Comparison of ENCODE assay signal across 24 cellular contexts in genomic region chr1:75438355-75438754, GRCh38.
DNase-seq lines count a peak whose midpoint lies in the region; ATAC-seq and TF ChIP-seq lines count a peak whose summit lies in the region.
"Had no signal": no experiment of that assay in that cellular context is flagged by ENCODE, and none has a peak within 500 bp of the region (broad histone marks: within the 10 kb centered on the region; RNA-seq: fewer than 3 reads in every experiment).

No MANE protein-coding gene starts in this region.

- no peaks in the 10 kb centered on the region for H4K20me1 ChIP-seq in MM.1S (ENCODE audit: insufficient read depth, low read length)

- no peak for TF ChIP-seq POLR2A in tibial nerve (IDR thresholded peaks at IDR 0.05)

- DNase-seq in NOMO-1 treated with DMSO at 0.1 percent for 48 hours (lab: John Stamatoyannopoulos, UW; ENCODE audit: unreplicated experiment) (peak; percentile 31), NOMO-1 (lab: John Stamatoyannopoulos, UW; ENCODE audit: unreplicated experiment in 2 of 2) (no peak), MM.1S (peak; percentile 60), SKM-1 (lab: John Stamatoyannopoulos, UW; ENCODE audit: unreplicated experiment) (peak; percentile 6), tibial nerve (ENCODE audit: low spot score in 2 of 2) (no peak), NCI-H69 (lab: John Stamatoyannopoulos, UW) (no peak), NCI-H187 treated with DMSO at 0.1 percent for 48 hours (lab: John Stamatoyannopoulos, UW) (no peak)
- DNase-seq: activated B cell treated with CpG ODN at 0.5 μM for 24 hours; activated CD4-positive, alpha-beta memory T cell treated with anti-CD3 and anti-CD28 coated beads for 36 hours; activated gamma-delta T cell; activated T-cell treated with anti-CD3 and anti-CD28 coated beads for 4 hours; Caco-2; H9; hippocampal formation; NCI-H1694; NCI-H2227 treated with DMSO at 0.1 percent for 48 hours; posterior cingulate gyrus; SK-N-SH; T-helper 9 cell; trophoblast cell had no signal

- no peaks in the 10 kb centered on the region for H3K79me2 ChIP-seq in MM.1S (ENCODE audit: low read length)

- H3K4me2 ChIP-seq in MM.1S (ENCODE audit: low read depth, low read length): no peak overlapping the region
- H3K4me2 ChIP-seq: SK-N-SH had no signal

- H3F3A ChIP-seq in MM.1S (ENCODE audit: insufficient read depth, low read length): no peaks in the 10 kb centered on the region

- TF ChIP-seq EP300 in tibial nerve (IDR thresholded peaks at IDR 0.05): no peak

- no peak for ATAC-seq in GM21717 (IDR thresholded peaks at IDR 0.05; ENCODE audit: unreplicated experiment)
- ATAC-seq: sciatic nerve had no signal

- H3K27ac ChIP-seq in MM.1S (ENCODE audit: low read length): no peak overlapping the region
- H3K27ac ChIP-seq in tibial nerve: no peak overlapping the region
- H3K27ac ChIP-seq: breast epithelium, esophagus muscularis mucosa had no signal

- no peaks in the 10 kb centered on the region for H3K9me3 ChIP-seq in MM.1S (replicated peaks; ENCODE audit: insufficient read depth, low read length)
- no peaks in the 10 kb centered on the region for H3K9me3 ChIP-seq in tibial nerve
- H3K9me3 ChIP-seq: breast epithelium, Caco-2, esophagus muscularis mucosa, SK-N-SH had no signal

- H3K4me3 ChIP-seq in MM.1S (ENCODE audit: low read length): no peak overlapping the region
- H3K4me3 ChIP-seq in tibial nerve: no peak overlapping the region
- H3K4me3 ChIP-seq: breast epithelium, esophagus muscularis mucosa had no signal

- H3K9me2 ChIP-seq in MM.1S (replicated peaks; ENCODE audit: insufficient read depth, low read length): no peaks in the 10 kb centered on the region
- H3K9me2 ChIP-seq: SK-N-SH had no signal

- H3K36me3 ChIP-seq in MM.1S (replicated peaks; ENCODE audit: insufficient read depth, low read length) (no peaks in the 10 kb centered on the region), tibial nerve (no peaks in the 10 kb centered on the region)
- H3K36me3 ChIP-seq: breast epithelium, esophagus muscularis mucosa had no signal

- H2AFZ ChIP-seq in MM.1S (ENCODE audit: low read length): no peak overlapping the region

- H3K4me1 ChIP-seq in MM.1S (ENCODE audit: low read length) (no peaks in the 10 kb centered on the region), tibial nerve (no peaks in the 10 kb centered on the region)
- H3K4me1 ChIP-seq: breast epithelium, Caco-2, esophagus muscularis mucosa had no signal

- no peak overlapping the region for H3K9ac ChIP-seq in MM.1S (ENCODE audit: low read length)
- H3K9ac ChIP-seq: SK-N-SH had no signal

- H3K27me3 ChIP-seq in MM.1S (replicated peaks; ENCODE audit: insufficient read depth, low read length) (no peaks in the 10 kb centered on the region), tibial nerve (no peaks in the 10 kb centered on the region)
- H3K27me3 ChIP-seq: breast epithelium, esophagus muscularis mucosa had no signal

- no peak for TF ChIP-seq CTCF in MM.1S (IDR thresholded peaks at IDR 0.05; ENCODE audit: low read length)
- no peak for TF ChIP-seq CTCF in tibial nerve (IDR thresholded peaks at IDR 0.05)

Comparison
In these comparisons a context has a peak if more than half of its experiments do, and no peak if none do; other contexts are left out.
1. DNase-seq: peak in NOMO-1 treated with DMSO at 0.1 percent for 48 hours (single experiment), MM.1S (single experiment) and SKM-1 (single experiment); none in NOMO-1 (0 of 2), tibial nerve (0 of 2), NCI-H69 (single experiment) and NCI-H187 treated with DMSO at 0.1 percent for 48 hours (single experiment).